In genomic region chr2:30612371-30612770, GRCh38 we compare ENCODE assay signal across 20 cellular contexts.
DNase-seq lines count a peak whose midpoint lies in the region; ATAC-seq and TF ChIP-seq lines count a peak whose summit lies in the region.
"Had no signal": no experiment of that assay in that cellular context is flagged by ENCODE, and none has a peak within 500 bp of the region (broad histone marks: within the 10 kb centered on the region; RNA-seq: fewer than 3 reads in every experiment).

No MANE protein-coding gene starts in this region.

- H3K4me3 Mint-ChIP-seq in activated CD4-positive, alpha-beta T cell treated with anti-CD3 and anti-CD28 coated beads for 36 hours: no peak overlapping the region
- H3K4me3 Mint-ChIP-seq: activated naive CD8-positive, alpha-beta T cell treated with anti-CD3 and anti-CD28 coated beads, Interleukin-2, amount 50 U/mL, for 24 hours; activated T-helper 17 cell treated with anti-CD3 and anti-CD28 coated beads, Interleukin-2, amount 50 U/mL, for 72 hours; central memory CD8-positive, alpha-beta T cell; effector memory CD8-positive, alpha-beta T cell had no signal

- no peak for TF ChIP-seq POLR2A in heart left ventricle (IDR thresholded peaks at IDR 0.05)

- H3K27me3 ChIP-seq in heart left ventricle (no peaks in the 10 kb centered on the region), right cardiac atrium (ENCODE audit: control insufficient read depth, insufficient read depth) (no peaks in the 10 kb centered on the region)
- H3K27me3 ChIP-seq: MG63 had no signal

- intact Hi-C loops in heart left ventricle (cut with DNase I): loop anchor here in 1 of 10 donors (10.0 kb wide), 1 partner anchor 82 kb away; no protein-coding TSS in a partner anchor
- intact Hi-C loops in right cardiac atrium (cut with DNase I): no loop called here
- intact Hi-C loops in activated CD4-positive, alpha-beta T cell treated with anti-CD3 and anti-CD28 coated beads for 36 hours (cut with DNase I, micrococcal nuclease): no loop called here

- H3K4me3 ChIP-seq in heart left ventricle (no peak overlapping the region), right cardiac atrium (ENCODE audit: low read length) (no peak overlapping the region)
- H3K4me3 ChIP-seq: MG63 had no signal

- H3K36me3 ChIP-seq in heart left ventricle: no peaks in the 10 kb centered on the region
- H3K36me3 ChIP-seq: MG63 had no signal

- WGBS in heart left ventricle, 4 donors: 40 to 61% (median 50%) methylated on average over 2 of the region's 2 CpGs
- 65% methylated on average over 2 of the region's 2 CpGs for WGBS in right cardiac atrium

- H3K4me1 ChIP-seq in heart left ventricle: peaks cover 0 to 38% (median 9%) of the 10 kb centered on the region in 12 donors
- peaks cover 2% of the 10 kb centered on the region for H3K4me1 ChIP-seq in right cardiac atrium (ENCODE audit: control insufficient read depth, insufficient read depth, low read length)

- H3K27me3 Mint-ChIP-seq in activated CD4-positive, alpha-beta T cell treated with anti-CD3 and anti-CD28 coated beads for 36 hours: no peaks in the 10 kb centered on the region
- H3K27me3 Mint-ChIP-seq: activated naive CD8-positive, alpha-beta T cell treated with anti-CD3 and anti-CD28 coated beads, Interleukin-2, amount 50 U/mL, for 24 hours; activated T-helper 17 cell treated with anti-CD3 and anti-CD28 coated beads, Interleukin-2, amount 50 U/mL, for 72 hours; central memory CD8-positive, alpha-beta T cell; effector memory CD8-positive, alpha-beta T cell had no signal

- TF ChIP-seq CTCF in heart left ventricle (IDR thresholded peaks at IDR 0.05): no peak

- H3K27ac ChIP-seq in heart left ventricle (peak overlapping the region in 9 of 12 donors; percentile 5 to 75 (median 46)), right cardiac atrium (ENCODE audit: low read length) (no peak overlapping the region)

- ATAC-seq in heart left ventricle (peak; percentile 22 to 47 (median 39)), right cardiac atrium (no peak), HG02798 (IDR thresholded peaks at IDR 0.05; ENCODE audit: poor library complexity, unreplicated experiment) (no peak)
- no peak for ATAC-seq in activated CD4-positive, alpha-beta T cell treated with anti-CD3 and anti-CD28 coated beads for 36 hours
- ATAC-seq: activated naive CD8-positive, alpha-beta T cell treated with anti-CD3 and anti-CD28 coated beads, Interleukin-2, amount 50 U/mL, for 24 hours; activated T-helper 17 cell treated with anti-CD3 and anti-CD28 coated beads, Interleukin-2, amount 50 U/mL, for 72 hours; effector memory CD8-positive, alpha-beta T cell; HCT116 had no signal

- no peaks in the 10 kb centered on the region for H3K9me3 ChIP-seq in heart left ventricle
- no peaks in the 10 kb centered on the region for H3K9me3 ChIP-seq in right cardiac atrium (ENCODE audit: control insufficient read depth, low read length)
- H3K9me3 ChIP-seq: MG63 had no signal

- no peak overlapping the region for H3K27ac Mint-ChIP-seq in activated CD4-positive, alpha-beta T cell treated with anti-CD3 and anti-CD28 coated beads for 36 hours
- H3K27ac Mint-ChIP-seq: activated naive CD8-positive, alpha-beta T cell treated with anti-CD3 and anti-CD28 coated beads, Interleukin-2, amount 50 U/mL, for 24 hours; activated T-helper 17 cell treated with anti-CD3 and anti-CD28 coated beads, Interleukin-2, amount 50 U/mL, for 72 hours; effector memory CD8-positive, alpha-beta T cell had no signal

- CTCF ChIA-PET in activated CD4-positive, alpha-beta T cell treated with anti-CD3 and anti-CD28 coated beads for 36 hours (lab: Charles Lee): interaction anchor here (0.6 to 1.3 kb wide), 3 partner anchors 99 to 1363 kb away, joined by 3 read pairs; no protein-coding TSS in a partner anchor

- peaks cover 13% of the 10 kb centered on the region for H3K36me3 Mint-ChIP-seq in activated CD4-positive, alpha-beta T cell treated with anti-CD3 and anti-CD28 coated beads for 36 hours (ENCODE audit: low read depth)

- DNase-seq in heart left ventricle: no peak
- no peak for DNase-seq in right cardiac atrium
- DNase-seq in SHP77 treated with DMSO at 0.1 percent for 48 hours (lab: John Stamatoyannopoulos, UW): peak; percentile 34
- peak; percentile 11 for DNase-seq in kidney tubule cell (ENCODE audit: low spot score)
- DNase-seq in activated CD4-positive, alpha-beta T cell treated with anti-CD3 and anti-CD28 coated beads for 36 hours: no peak
- DNase-seq in HuH-7 (ENCODE audit: low spot score): no peak
- DNase-seq in NCI-H2029 treated with DMSO at 0.1 percent for 48 hours (lab: John Stamatoyannopoulos, UW): no peak
- DNase-seq: activated CD4-positive, CD25-positive, alpha-beta regulatory T cell; activated CD8-positive, alpha-beta memory T cell treated with anti-CD3 and anti-CD28 coated beads for 24 hours; activated naive CD8-positive, alpha-beta T cell treated with anti-CD3 and anti-CD28 coated beads, Interleukin-2, amount 50 U/mL, for 24 hours; AML-193; effector memory CD8-positive, alpha-beta T cell; mammary epithelial cell; MG63; stimulated activated CD4-positive, alpha-beta T cell treated with anti-CD3 and anti-CD28 coated beads, Interleukin-4, amount 100 ng/mL, for 24 hours; T-helper 2 cell had no signal

- H3K9me3 Mint-ChIP-seq in activated CD4-positive, alpha-beta T cell treated with anti-CD3 and anti-CD28 coated beads for 36 hours (ENCODE audit: low read depth): no peaks in the 10 kb centered on the region
- H3K9me3 Mint-ChIP-seq: activated naive CD8-positive, alpha-beta T cell treated with anti-CD3 and anti-CD28 coated beads, Interleukin-2, amount 50 U/mL, for 24 hours; activated T-helper 17 cell treated with anti-CD3 and anti-CD28 coated beads, Interleukin-2, amount 50 U/mL, for 72 hours; central memory CD8-positive, alpha-beta T cell; effector memory CD8-positive, alpha-beta T cell had no signal

- H3K4me1 Mint-ChIP-seq in activated CD4-positive, alpha-beta T cell treated with anti-CD3 and anti-CD28 coated beads for 36 hours: no peaks in the 10 kb centered on the region

- POLR2A ChIA-PET in activated CD4-positive, alpha-beta T cell treated with anti-CD3 and anti-CD28 coated beads for 36 hours (lab: Charles Lee): no interaction called here

Comparison
In these comparisons a context has a peak if more than half of its experiments do, and no peak if none do; other contexts are left out.
1. ATAC-seq: peak in heart left ventricle (4 of 4); none in right cardiac atrium (0 of 2), activated CD4-positive, alpha-beta T cell treated with anti-CD3 and anti-CD28 coated beads for 36 hours (single experiment) and HG02798 (single experiment).
2. DNase-seq: peak in SHP77 treated with DMSO at 0.1 percent for 48 hours (single experiment) and kidney tubule cell (single experiment); none in heart left ventricle (0 of 5), right cardiac atrium (0 of 3), activated CD4-positive, alpha-beta T cell treated with anti-CD3 and anti-CD28 coated beads for 36 hours (single experiment), HuH-7 (single experiment) and NCI-H2029 treated with DMSO at 0.1 percent for 48 hours (single experiment).